In genomic region chr9:111994831-111995458, GRCh38 we compare ENCODE assay signal across 13 cellular contexts.
DNase-seq lines count a peak whose midpoint lies in the region; ATAC-seq, FAIRE-seq and TF ChIP-seq lines count a peak whose summit lies in the region.
"Had no signal": no experiment of that assay in that cellular context is flagged by ENCODE, and none has a peak within 500 bp of the region (broad histone marks: within the 10 kb centered on the region; RNA-seq: fewer than 3 reads in every experiment).

No MANE protein-coding gene starts in this region.

- H3K4me1 ChIP-seq in small intestine (ENCODE audit: control insufficient read depth in 2 of 2, insufficient read depth in 1 of 2, low read depth in 1 of 2, low read length in 1 of 2) (no peaks in the 10 kb centered on the region), smooth muscle cell (ENCODE audit: low read depth) (no peaks in the 10 kb centered on the region)
- H3K4me1 ChIP-seq: gastrocnemius medialis had no signal

- 70 to 78% (median 70%) methylated on average over 10 of the region's 10 CpGs for WGBS in small intestine, 3 donors
- WGBS in smooth muscle cell (ENCODE audit: low lambda C conversion rate), result 86% methylated on average over 10 of the region's 10 CpGs

- DNase-seq in GM12865 (ENCODE audit: low read depth) (peak; percentile 79), HT-29 (ENCODE audit: low spot score) (peak; percentile 79), glomerular visceral epithelial cell (ENCODE audit: extremely low spot score) (peak; percentile 68), small intestine (no peak), GM03348 (ENCODE audit: low spot score) (no peak), NCI-H187 (lab: John Stamatoyannopoulos, UW) (no peak), smooth muscle cell (lab: John Stamatoyannopoulos, UW; ENCODE audit: unreplicated experiment) (no peak)
- DNase-seq: EL, gastrocnemius medialis, NCI-H1105 treated with DMSO at 0.1 percent for 48 hours, ovary, SHP77 treated with DMSO at 0.1 percent for 48 hours had no signal

- H3K27me3 ChIP-seq in small intestine (ENCODE audit: control insufficient read depth in 2 of 2, insufficient read depth in 2 of 2, low read length in 2 of 2) (no peaks in the 10 kb centered on the region), smooth muscle cell (ENCODE audit: low read depth) (no peaks in the 10 kb centered on the region)
- H3K27me3 ChIP-seq: gastrocnemius medialis, ovary had no signal

- TF ChIP-seq CTCF in GM12865 (IDR thresholded peaks at IDR 0.05; ENCODE audit: insufficient read depth, low read depth, low read length, missing control alignments), result no peak
- TF ChIP-seq CTCF in smooth muscle cell (IDR thresholded peaks at IDR 0.05; ENCODE audit: borderline replicate concordance, insufficient read depth, poor library complexity, severe bottlenecking), result no peak

- no peak overlapping the region for H3K4me2 ChIP-seq in smooth muscle cell

- peak; percentile 47 for ATAC-seq in GM19452 (IDR thresholded peaks at IDR 0.05; ENCODE audit: unreplicated experiment)
- ATAC-seq: gastrocnemius medialis had no signal

- H3K36me3 ChIP-seq in small intestine (ENCODE audit: control insufficient read depth in 2 of 2, insufficient read depth in 2 of 2, low read length in 2 of 2) (no peaks in the 10 kb centered on the region), smooth muscle cell (ENCODE audit: low read depth) (no peaks in the 10 kb centered on the region)
- H3K36me3 ChIP-seq: gastrocnemius medialis, ovary had no signal

- no peaks in the 10 kb centered on the region for H3F3A ChIP-seq in smooth muscle cell (ENCODE audit: low read depth)

- no peak for FAIRE-seq in small intestine (lab: Jason Lieb, UNC)

- no peaks in the 10 kb centered on the region for H3K79me2 ChIP-seq in smooth muscle cell (ENCODE audit: low read depth)

- H3K9me3 ChIP-seq in small intestine (ENCODE audit: control insufficient read depth, low read depth) (no peaks in the 10 kb centered on the region), smooth muscle cell (replicated peaks; ENCODE audit: low read depth) (no peaks in the 10 kb centered on the region)
- H3K9me3 ChIP-seq: ovary had no signal

- H3K4me3 ChIP-seq in GM12865 (ENCODE audit: low read depth, low read length) (no peak overlapping the region), small intestine (ENCODE audit: low read depth in 1 of 2, low read length in 2 of 2) (no peak overlapping the region), smooth muscle cell (no peak overlapping the region)
- H3K4me3 ChIP-seq: gastrocnemius medialis, ovary had no signal

- no peak overlapping the region for H2AFZ ChIP-seq in smooth muscle cell (ENCODE audit: low read depth)

- H3K27ac ChIP-seq in small intestine (ENCODE audit: low read depth in 1 of 2, low read length in 1 of 2) (no peak overlapping the region), smooth muscle cell (ENCODE audit: low read depth) (no peak overlapping the region)
- H3K27ac ChIP-seq: gastrocnemius medialis, ovary had no signal

- no peak overlapping the region for H3K9ac ChIP-seq in smooth muscle cell (ENCODE audit: low read depth)

- no peaks in the 10 kb centered on the region for H4K20me1 ChIP-seq in smooth muscle cell (ENCODE audit: low read depth)

Comparison
In these comparisons a context has a peak if more than half of its experiments do, and no peak if none do; other contexts are left out.
1. DNase-seq: peak in GM12865 (single experiment), HT-29 (single experiment) and glomerular visceral epithelial cell (single experiment); none in small intestine (single experiment), GM03348 (single experiment), NCI-H187 (0 of 2) and smooth muscle cell (single experiment).